Comparison of ENCODE assay signal across 25 cellular contexts in the genomic region with DNA sequence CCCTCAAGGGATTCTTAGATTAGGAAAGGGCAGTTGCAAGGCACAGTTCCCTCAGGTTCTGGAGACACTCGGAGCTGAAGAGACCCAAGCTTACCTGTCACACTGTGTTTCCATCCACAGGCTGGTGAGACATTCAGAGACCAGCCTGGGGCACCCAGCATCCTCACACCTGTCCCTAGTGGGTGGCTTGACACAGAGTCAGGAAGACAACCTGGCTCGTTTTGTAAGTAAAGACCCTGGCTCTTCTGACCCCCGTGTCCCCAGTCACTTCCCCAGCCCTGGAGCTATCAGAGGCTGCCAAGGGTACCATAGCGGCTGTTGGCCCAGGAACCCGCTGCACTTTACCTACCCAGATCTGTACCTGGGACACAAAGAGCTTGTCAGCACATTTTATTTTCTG.
A peak's percentile ranks its signal among the peaks of the same experiment; 100 is the strongest.
DNase-seq lines count a peak whose midpoint lies in the region; ATAC-seq, FAIRE-seq and TF ChIP-seq lines count a peak whose summit lies in the region.
"Had no signal": no experiment of that assay in that cellular context is flagged by ENCODE, and none has a peak within 500 bp of the region (broad histone marks: within the 10 kb centered on the region; RNA-seq: fewer than 3 reads in every experiment).

No MANE protein-coding gene starts in this region.

- ATAC-seq in K562: no peak
- no peak for ATAC-seq in natural killer cell
- ATAC-seq in effector memory CD8-positive, alpha-beta T cell (replicated peaks): no peak
- no peak for ATAC-seq in HG03521 (IDR thresholded peaks at IDR 0.05; ENCODE audit: unreplicated experiment)
- ATAC-seq: Panc1 had no signal

- H3K27ac ChIP-seq in K562 (ENCODE audit: extremely low read depth, low read depth, low read length): no peak overlapping the region
- H3K27ac ChIP-seq in stomach: no peak overlapping the region
- H3K27ac ChIP-seq: 22Rv1, C4-2B, KMS-11, SJCRH30 had no signal

- H3K36me3 ChIP-seq in K562 (ENCODE audit: control insufficient read depth, insufficient read depth, low read length) (no peaks in the 10 kb centered on the region), stomach (no peaks in the 10 kb centered on the region)
- H3K36me3 ChIP-seq: SJCRH30 had no signal

- no peaks in the 10 kb centered on the region for H4K20me1 ChIP-seq in K562 (replicated peaks; ENCODE audit: control insufficient read depth, insufficient read depth, low read length)

- no peak for TF ChIP-seq EP300 in K562 (IDR thresholded peaks at IDR 0.05; ENCODE audit: low read length)
- no peak for TF ChIP-seq EP300 in stomach (IDR thresholded peaks at IDR 0.05)

- DNase-seq in activated CD4-positive, alpha-beta memory T cell treated with anti-CD3 and anti-CD28 coated beads, Interleukin-2, amount 10 ng/mL, durations not matched to agents 7 days and 5 days: peak; percentile 3
- DNase-seq in activated CD4-positive, alpha-beta memory T cell treated with anti-CD3 and anti-CD28 coated beads for 36 hours: no peak
- DNase-seq in K562 (ENCODE audit: extremely low read depth in 1 of 4, low spot score in 3 of 4) (no peak), natural killer cell (peak; percentile 6), stomach (peak; percentile 16), hypothalamus (lab: John Stamatoyannopoulos, UW) (no peak)
- DNase-seq in effector memory CD8-positive, alpha-beta T cell: no peak
- DNase-seq: Calu3; CD8-positive, alpha-beta memory T cell; DMS153; GOT3; HCEC 1CT; NCI-H1092 treated with DMSO at 0.1 percent for 48 hours; NCI-H1436 treated with DMSO at 0.1 percent for 48 hours; NCI-H2029; NCI-H226; NCI-H510A treated with DMSO at 0.1 percent for 48 hours; NCI-H748 treated with DMSO at 0.1 percent for 48 hours; SJCRH30 had no signal

- POLR2A ChIA-PET in activated CD4-positive, alpha-beta memory T cell treated with anti-CD3 and anti-CD28 coated beads, Interleukin-2, amount 10 ng/mL, durations not matched to agents 7 days and 5 days (lab: Charles Lee): no interaction called here
- POLR2A ChIA-PET in activated CD4-positive, alpha-beta memory T cell treated with anti-CD3 and anti-CD28 coated beads for 36 hours (lab: Charles Lee): no interaction called here
- POLR2A ChIA-PET in K562 (lab: Yijun Ruan, JAX): interaction anchor here (0.6 kb wide), 1 partner anchor 30 kb away, joined by 5 read pairs; no protein-coding TSS in a partner anchor

- H3K27me3 ChIP-seq in K562 (ENCODE audit: control insufficient read depth in 2 of 2, insufficient read depth in 2 of 2, low read length in 2 of 2) (peaks cover 0 to 8% of the 10 kb centered on the region in 2 experiments; a peak in 3 of 5 replicates), stomach (peaks cover 0 to 67% (median under 1%) of the 10 kb centered on the region in 3 donors)
- H3K27me3 ChIP-seq: SJCRH30 had no signal

- 0% methylated on average over 5 of the region's 5 CpGs for WGBS in K562 (ENCODE audit: insufficient coverage, low coverage, missing lambda C conversion rate)
- WGBS in stomach, 5 donors: 56 to 72% (median 67%) methylated on average over 4 to 5 of the region's 5 CpGs

- H3K9me3 Mint-ChIP-seq in activated CD4-positive, alpha-beta memory T cell treated with anti-CD3 and anti-CD28 coated beads, Interleukin-2, amount 10 ng/mL, durations not matched to agents 7 days and 5 days: no peaks in the 10 kb centered on the region
- H3K9me3 Mint-ChIP-seq in activated CD4-positive, alpha-beta memory T cell treated with anti-CD3 and anti-CD28 coated beads for 36 hours: no peaks in the 10 kb centered on the region
- no peaks in the 10 kb centered on the region for H3K9me3 Mint-ChIP-seq in natural killer cell
- no peaks in the 10 kb centered on the region for H3K9me3 Mint-ChIP-seq in effector memory CD8-positive, alpha-beta T cell

- H3K9me1 ChIP-seq in K562 (ENCODE audit: control insufficient read depth, insufficient read depth, low read length): no peaks in the 10 kb centered on the region

- no peak overlapping the region for H3K4me3 ChIP-seq in K562
- no peak overlapping the region for H3K4me3 ChIP-seq in stomach
- H3K4me3 ChIP-seq: SJCRH30 had no signal

- FAIRE-seq in K562 (lab: Jason Lieb, UNC): no peak
- FAIRE-seq: GM18507 had no signal

- H2AFZ ChIP-seq in K562 (ENCODE audit: low read depth, low read length): no peak overlapping the region

- in situ Hi-C loops in K562 (cut with MboI): no loop called here

- no peak overlapping the region for H3K27ac Mint-ChIP-seq in activated CD4-positive, alpha-beta memory T cell treated with anti-CD3 and anti-CD28 coated beads, Interleukin-2, amount 10 ng/mL, durations not matched to agents 7 days and 5 days
- no peak overlapping the region for H3K27ac Mint-ChIP-seq in activated CD4-positive, alpha-beta memory T cell treated with anti-CD3 and anti-CD28 coated beads for 36 hours
- H3K27ac Mint-ChIP-seq in natural killer cell: no peak overlapping the region
- no peak overlapping the region for H3K27ac Mint-ChIP-seq in effector memory CD8-positive, alpha-beta T cell
- H3K27ac Mint-ChIP-seq: CD8-positive, alpha-beta memory T cell had no signal

- no peak overlapping the region for H3K9ac ChIP-seq in K562 (ENCODE audit: insufficient read depth in 1 of 2, low read depth in 2 of 2, low read length in 2 of 2)
- H3K9ac ChIP-seq: KMS-11 had no signal

- intact Hi-C loops in activated CD4-positive, alpha-beta memory T cell treated with anti-CD3 and anti-CD28 coated beads for 36 hours (cut with micrococcal nuclease): no loop called here
- intact Hi-C loops in K562 (cut with micrococcal nuclease) (no loop called here), natural killer cell (cut with micrococcal nuclease) (no loop called here), stomach (cut with DNase I; ENCODE audit: low total_unique reads) (no loop called here)

- no peaks in the 10 kb centered on the region for H3K36me3 Mint-ChIP-seq in activated CD4-positive, alpha-beta memory T cell treated with anti-CD3 and anti-CD28 coated beads, Interleukin-2, amount 10 ng/mL, durations not matched to agents 7 days and 5 days (ENCODE audit: low read depth)
- no peaks in the 10 kb centered on the region for H3K36me3 Mint-ChIP-seq in activated CD4-positive, alpha-beta memory T cell treated with anti-CD3 and anti-CD28 coated beads for 36 hours
- H3K36me3 Mint-ChIP-seq in natural killer cell: no peaks in the 10 kb centered on the region
- H3K36me3 Mint-ChIP-seq in effector memory CD8-positive, alpha-beta T cell (ENCODE audit: insufficient read depth): no peaks in the 10 kb centered on the region
- H3K36me3 Mint-ChIP-seq: CD8-positive, alpha-beta memory T cell had no signal

- H3K4me1 Mint-ChIP-seq in activated CD4-positive, alpha-beta memory T cell treated with anti-CD3 and anti-CD28 coated beads, Interleukin-2, amount 10 ng/mL, durations not matched to agents 7 days and 5 days: no peaks in the 10 kb centered on the region
- no peaks in the 10 kb centered on the region for H3K4me1 Mint-ChIP-seq in activated CD4-positive, alpha-beta memory T cell treated with anti-CD3 and anti-CD28 coated beads for 36 hours (ENCODE audit: low read depth)
- H3K4me1 Mint-ChIP-seq in natural killer cell: no peaks in the 10 kb centered on the region
- peaks cover 0 to 2% of the 10 kb centered on the region in 2 donors for H3K4me1 Mint-ChIP-seq in effector memory CD8-positive, alpha-beta T cell (ENCODE audit: low read depth in 2 of 2)

- TF ChIP-seq POLR2A in K562 (conservative IDR thresholded peaks at IDR 0.05): no peak
- no peak for TF ChIP-seq POLR2A in stomach (IDR thresholded peaks at IDR 0.05)

- TF ChIP-seq CTCF in K562 (IDR thresholded peaks at IDR 0.05 in 2 of 3, conservative IDR thresholded peaks at IDR 0.05 in 1 of 3; ENCODE audit: insufficient read depth in 2 of 3, low read depth in 1 of 3, low read length in 3 of 3) (no peak), natural killer cell (IDR thresholded peaks at IDR 0.05) (no peak), stomach (IDR thresholded peaks at IDR 0.05) (no peak)

- no peaks in the 10 kb centered on the region for H3K79me2 ChIP-seq in K562 (ENCODE audit: control insufficient read depth, insufficient read depth, low read length)

- H3K4me1 ChIP-seq in K562 (replicated peaks in 1 of 2; ENCODE audit: control insufficient read depth in 2 of 2, insufficient read depth in 2 of 2, low read length in 2 of 2): no peaks in the 10 kb centered on the region
- no peaks in the 10 kb centered on the region for H3K4me1 ChIP-seq in stomach

- no peaks in the 10 kb centered on the region for H3K9me3 ChIP-seq in K562 (replicated peaks; ENCODE audit: control insufficient read depth, insufficient read depth, low read depth, low read length)
- H3K9me3 ChIP-seq in stomach: peaks cover 0 to 7% (median 2%) of the 10 kb centered on the region in 4 donors
- H3K9me3 ChIP-seq: SJCRH30 had no signal

- H3K4me3 Mint-ChIP-seq in activated CD4-positive, alpha-beta memory T cell treated with anti-CD3 and anti-CD28 coated beads, Interleukin-2, amount 10 ng/mL, durations not matched to agents 7 days and 5 days: no peak overlapping the region
- H3K4me3 Mint-ChIP-seq in activated CD4-positive, alpha-beta memory T cell treated with anti-CD3 and anti-CD28 coated beads for 36 hours: no peak overlapping the region
- no peak overlapping the region for H3K4me3 Mint-ChIP-seq in natural killer cell
- no peak overlapping the region for H3K4me3 Mint-ChIP-seq in effector memory CD8-positive, alpha-beta T cell

- no peak for TF ChIP-seq RAD21 in K562 (CRISPR knock-in tag; conservative IDR thresholded peaks at IDR 0.05 in 1 of 2, IDR thresholded peaks at IDR 0.05 in 1 of 2)

- H3K27me3 Mint-ChIP-seq in activated CD4-positive, alpha-beta memory T cell treated with anti-CD3 and anti-CD28 coated beads, Interleukin-2, amount 10 ng/mL, durations not matched to agents 7 days and 5 days: peaks cover 10% of the 10 kb centered on the region
- peaks cover 14% of the 10 kb centered on the region for H3K27me3 Mint-ChIP-seq in activated CD4-positive, alpha-beta memory T cell treated with anti-CD3 and anti-CD28 coated beads for 36 hours
- peaks cover 6 to 17% of the 10 kb centered on the region in 2 donors for H3K27me3 Mint-ChIP-seq in natural killer cell (ENCODE audit: low read depth in 2 of 2)
- H3K27me3 Mint-ChIP-seq in effector memory CD8-positive, alpha-beta T cell: peaks cover 57 to 81% of the 10 kb centered on the region in 2 donors

- BruUV-seq in K562 (replicated peaks; lab: Mats Ljungman, UMichigan): no TSS peak

- CTCF ChIA-PET in activated CD4-positive, alpha-beta memory T cell treated with anti-CD3 and anti-CD28 coated beads, Interleukin-2, amount 10 ng/mL, durations not matched to agents 7 days and 5 days (lab: Charles Lee): no interaction called here
- CTCF ChIA-PET in activated CD4-positive, alpha-beta memory T cell treated with anti-CD3 and anti-CD28 coated beads for 36 hours (lab: Charles Lee): no interaction called here
- CTCF ChIA-PET in K562 (lab: Yijun Ruan, JAX; ENCODE audit: low intra/inter-chr PET ratio): no interaction called here

- H3K4me2 ChIP-seq in K562 (ENCODE audit: insufficient read depth, low read length): no peak overlapping the region
- H3K4me2 ChIP-seq: KMS-11 had no signal

TF ChIP-seq in K562, 482 proteins besides CTCF, POLR2A, EP300 and RAD21:
- 0 out of 2 replicates have a peak, but pooled peaks have one; percentile 24 for TF ChIP-seq ZNF316 (IDR thresholded peaks at IDR 0.05)
- TF ChIP-seq POLR2G (IDR thresholded peaks at IDR 0.05; ENCODE audit: low read depth, low read length): no peak

Comparison
In these comparisons a context has a peak if more than half of its experiments do, and no peak if none do; other contexts are left out.
1. DNase-seq: peak in activated CD4-positive, alpha-beta memory T cell treated with anti-CD3 and anti-CD28 coated beads, Interleukin-2, amount 10 ng/mL, durations not matched to agents 7 days and 5 days (single experiment), natural killer cell (single experiment) and stomach (single experiment); none in activated CD4-positive, alpha-beta memory T cell treated with anti-CD3 and anti-CD28 coated beads for 36 hours (single experiment), K562 (0 of 4), effector memory CD8-positive, alpha-beta T cell (0 of 3) and hypothalamus (0 of 51).